8 cellular contexts compared by ENCODE assay signal in the genomic region with DNA sequence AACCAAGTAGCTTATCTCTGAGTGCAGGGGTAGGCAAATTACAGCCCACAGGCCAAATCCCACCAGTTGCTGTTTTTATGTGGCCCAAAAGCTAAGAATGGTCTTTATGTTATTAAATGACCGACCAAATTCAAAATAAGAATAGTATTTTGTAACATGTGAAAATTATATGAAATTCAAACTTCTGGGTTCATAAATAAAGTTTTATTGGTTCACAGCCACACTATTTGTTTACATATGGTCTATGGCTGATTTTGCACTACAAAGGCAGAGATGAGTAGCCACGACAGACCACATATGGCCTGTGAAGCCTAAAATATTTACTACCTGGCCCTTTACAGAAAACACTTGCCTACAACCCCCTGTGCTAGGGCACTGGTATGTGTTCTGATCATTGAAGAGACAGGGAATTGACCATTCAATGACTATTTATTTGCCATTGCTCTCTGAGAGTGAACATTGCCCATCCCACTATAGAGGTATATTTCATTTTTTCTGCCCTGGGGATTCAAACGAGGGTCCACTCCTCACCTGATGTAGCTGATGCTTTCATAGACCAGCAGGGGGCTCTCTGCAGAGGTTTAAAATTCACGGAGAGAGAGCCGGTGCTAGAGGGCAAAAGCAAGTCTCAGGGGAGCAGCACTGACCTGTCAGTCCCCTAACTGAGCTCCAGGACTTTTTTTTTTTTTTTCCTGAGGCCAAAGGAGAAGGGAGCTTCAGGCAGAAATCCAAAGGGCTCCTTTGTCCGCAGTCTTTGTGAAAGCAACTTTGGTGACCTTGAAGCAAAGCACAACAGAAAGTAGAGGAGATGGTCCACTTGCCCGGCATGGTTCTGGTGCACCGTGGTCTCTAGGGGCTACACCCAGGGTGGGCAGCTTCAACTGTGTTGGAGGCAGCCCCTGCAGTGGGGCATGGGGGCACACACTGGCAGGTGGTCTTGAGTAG. TPM values are rescaled to one million over a fixed set of nuclear protein-coding genes. Genes with fewer than 3 reads are reported as not detected.
A peak's percentile ranks its signal among the peaks of the same experiment; 100 is the strongest.
DNase-seq lines count a peak whose midpoint lies in the region; ATAC-seq, FAIRE-seq and TF ChIP-seq lines count a peak whose summit lies in the region.

No MANE protein-coding gene starts in this region.

- H3K4me3 ChIP-seq in A549: no peak overlapping the region
- no peak overlapping the region for H3K4me3 ChIP-seq in WERI-Rb-1 (ENCODE audit: low read depth, low read length)

- no peak for TF ChIP-seq POLR2A in A549 (IDR thresholded peaks at IDR 0.05; ENCODE audit: low read length)

- peak; percentile 46 to 50; a peak in 3 of 5 replicates for TF ChIP-seq RAD21 in A549 (conservative IDR thresholded peaks at IDR 0.05 in 1 of 2, IDR thresholded peaks at IDR 0.05 in 1 of 2)

- H3K9me3 ChIP-seq in A549 (no peaks in the 10 kb centered on the region), WERI-Rb-1 (ENCODE audit: severe bottlenecking) (no peaks in the 10 kb centered on the region)

- TF ChIP-seq EP300 in A549 (IDR thresholded peaks at IDR 0.05): no peak

- 0 out of 3 replicates have a peak overlapping the region, but pooled peaks have one; percentile 18 for H3K4me2 ChIP-seq in A549

- peaks cover 0 to 6% (median 6%) of the 10 kb centered on the region in 3 donors for H3K4me1 Mint-ChIP-seq in naive B cell

- TF ChIP-seq CTCF in A549 (IDR thresholded peaks at IDR 0.05) (peak; percentile 68), GM10248 (IDR thresholded peaks at IDR 0.05; ENCODE audit: control extremely low read depth, extremely low read depth, low read depth, missing control alignments) (peak; percentile 61), WERI-Rb-1 (IDR thresholded peaks at IDR 0.05; ENCODE audit: low read depth, low read length) (peak; percentile 63)

- H3K9me3 Mint-ChIP-seq in naive B cell: no peaks in the 10 kb centered on the region

- FAIRE-seq in A549 (lab: Jason Lieb, UNC): no peak

- peak overlapping the region in 1 of 6 donors; percentile 23 for H3K27ac Mint-ChIP-seq in naive B cell

- ATAC-seq in A549 (peak; percentile 82 to 90; a peak in 5 of 6 replicates), naive B cell (ENCODE audit: low read depth in 2 of 2) (peak; percentile 61 to 66), GM18520 (IDR thresholded peaks at IDR 0.05; ENCODE audit: unreplicated experiment) (no peak), HG03097 (IDR thresholded peaks at IDR 0.05; ENCODE audit: low FRiP score, unreplicated experiment) (no peak)

- POLR2A ChIA-PET in A549 (lab: Yijun Ruan, JAX) (interaction anchor here (0.6 kb wide), 1 partner anchor 86 kb away, joined by 3 read pairs; no protein-coding TSS in a partner anchor), GM10248 (lab: Yijun Ruan, JAX) (no interaction called here)

- H3K4me1 ChIP-seq in A549: no peaks in the 10 kb centered on the region

- H3K27ac ChIP-seq in A549 (no peak overlapping the region), WERI-Rb-1 (no peak overlapping the region)

- H3K27me3 Mint-ChIP-seq in naive B cell: peaks cover 10 to 25% (median 18%) of the 10 kb centered on the region in 3 donors

- DNase-seq in A549 (ENCODE audit: low read depth in 1 of 2, low spot score in 1 of 2) (peak; percentile 29 to 56), GM10248 (ENCODE audit: extremely low spot score) (peak; percentile 72), NCI-H2029 (lab: John Stamatoyannopoulos, UW) (peak; percentile 63), WERI-Rb-1 (peak; percentile 53), naive B cell (peak; percentile 44)
- DNase-seq in effector CD8-positive, alpha-beta T cell (lab: John Stamatoyannopoulos, UW): peak; percentile 8

- no peaks in the 10 kb centered on the region for H3K36me3 ChIP-seq in WERI-Rb-1

- peak overlapping the region in 2 of 8 donors; percentile 22 to 62 for H3K4me3 Mint-ChIP-seq in naive B cell

- WGBS in A549 (ENCODE audit: missing lambda C conversion rate): 16% methylated on average over 8 of the region's 8 CpGs

- CTCF ChIA-PET in A549 (lab: Yijun Ruan, JAX): interaction anchor here (0.6 to 11.6 kb wide), 35 partner anchors 9 to 1468 kb away, joined by 3 to 128 read pairs (median 5); a partner anchor contains a TSS
- CTCF ChIA-PET in GM10248 (lab: Yijun Ruan, JAX): interaction anchor here (0.8 to 16.0 kb wide), 39 partner anchors 9 to 386 kb away, joined by 3 to 359 read pairs (median 5); a partner anchor contains a TSS

- no peaks in the 10 kb centered on the region for H3K27me3 ChIP-seq in WERI-Rb-1 (ENCODE audit: insufficient read depth, low read depth, severe bottlenecking)

- H3K36me3 Mint-ChIP-seq in naive B cell: no peaks in the 10 kb centered on the region

TF ChIP-seq in A549, 52 proteins besides CTCF, POLR2A, EP300 and RAD21:
- TF ChIP-seq NR3C1 (IDR thresholded peaks at IDR 0.05) (no peak), TP53 (CRISPR knock-in tag; IDR thresholded peaks at IDR 0.05) (no peak), SMC3 (IDR thresholded peaks at IDR 0.05) (peak; percentile 61)

RNA-seq across cellular contexts. Expression of a gene that starts 7.3 kb away (rescaled TPM):
- polyA plus RNA-seq in A549 (2011; rRNA removed) (50.2 and 69.2 TPM in 2 replicates), A549 (2017; fragmentation: RNase III; extraction: RNeasy Plus Mini Kit Qiagen cat#74134 plus additional on column Dnase treatment) (49.8 to 58.3 TPM (median 50.1 TPM) in 3 replicates), naive B cell (ENCODE audit: low read depth in 6 of 6) (10 to 100 TPM; 38.1 to 57.6 (median 45.4) TPM)
- 20.0 and 20.7 TPM in 2 replicates for polyA plus RNA-seq in A549 (2012; cell fraction: cytosol; rRNA removed)
- polyA plus RNA-seq in A549 (2012; cell fraction: nucleus; rRNA removed): 16.6 and 29.7 TPM in 2 replicates
- polyA minus RNA-seq in A549 (2011; rRNA and poly(A)+ RNA removed): 56.2 and 78.5 TPM in 2 replicates

RNA-seq across cellular contexts. Expression of a gene that starts 31.7 kb away (rescaled TPM):
- polyA plus RNA-seq in A549 (2011; rRNA removed) (0.07 TPM in 1 of 2 replicates, not detected in the other), A549 (2017; fragmentation: RNase III; extraction: RNeasy Plus Mini Kit Qiagen cat#74134 plus additional on column Dnase treatment) (0.05 to 0.12 TPM in 2 of 3 replicates, not detected in the other), naive B cell (ENCODE audit: low read depth in 6 of 6) (not detected)
- polyA plus RNA-seq in A549 (2012; cell fraction: cytosol; rRNA removed): 0.05 and 0.09 TPM in 2 replicates
- polyA plus RNA-seq in A549 (2012; cell fraction: nucleus; rRNA removed): 0.04 TPM in 1 of 2 replicates, not detected in the other
- not detected in 2 replicates for polyA minus RNA-seq in A549 (2011; rRNA and poly(A)+ RNA removed)

RNA-seq across cellular contexts. Expression of a gene that starts 46.3 kb away (rescaled TPM):
- polyA plus RNA-seq in A549 (2011; rRNA removed): not detected in 2 replicates
- polyA plus RNA-seq in A549 (2012; cell fraction: cytosol; rRNA removed): 0.08 TPM in 1 of 2 replicates, not detected in the other
- 0.01 TPM in 1 of 2 replicates, not detected in the other for polyA plus RNA-seq in A549 (2012; cell fraction: nucleus; rRNA removed)
- not detected in 3 replicates for polyA plus RNA-seq in A549 (2017; fragmentation: RNase III; extraction: RNeasy Plus Mini Kit Qiagen cat#74134 plus additional on column Dnase treatment)
- polyA minus RNA-seq in A549 (2011; rRNA and poly(A)+ RNA removed): not detected in 2 replicates
- polyA plus RNA-seq in naive B cell (ENCODE audit: low read depth in 6 of 6): under 1 TPM in 4 of 6 donors, not detected in 2; 0.08 to 0.18 (median 0.14) TPM

RNA-seq across cellular contexts. Expression of a gene that starts 48.9 kb away (rescaled TPM):
- polyA plus RNA-seq in A549 (2011; rRNA removed) (7.8 and 9.0 TPM in 2 replicates), A549 (2017; fragmentation: RNase III; extraction: RNeasy Plus Mini Kit Qiagen cat#74134 plus additional on column Dnase treatment) (5.3 to 6.6 TPM (median 6.5 TPM) in 3 replicates), naive B cell (ENCODE audit: low read depth in 6 of 6) (1 to 10 TPM in 5 of 6 donors, not detected in 1; 4.0 to 6.9 (median 4.2) TPM)
- polyA plus RNA-seq in A549 (2012; cell fraction: cytosol; rRNA removed): 6.2 and 7.9 TPM in 2 replicates
- 10.0 and 10.1 TPM in 2 replicates for polyA plus RNA-seq in A549 (2012; cell fraction: nucleus; rRNA removed)
- 9.9 and 10.2 TPM in 2 replicates for polyA minus RNA-seq in A549 (2011; rRNA and poly(A)+ RNA removed)

Comparison
In these comparisons a context has a peak if more than half of its experiments do, and no peak if none do; other contexts are left out.
1. ATAC-seq: peak in A549 (2 of 2) and naive B cell (2 of 2); none in GM18520 (single experiment) and HG03097 (single experiment).
2. DNase-seq: peak in every context shown above with its lines; median percentile 72 in GM10248; 63 in NCI-H2029; 53 in WERI-Rb-1; 44 in naive B cell; 42 in A549; 8 in effector CD8-positive, alpha-beta T cell.
3. Peak in every context shown above with its lines, with median percentiles within 50 percentile points of each other: CTCF ChIP-seq.